In genomic region chr2:27191107-27191829, GRCh38 we compare ENCODE assay signal across 8 cellular contexts. TPM values are rescaled to one million over a fixed set of nuclear protein-coding genes. Genes with fewer than 3 reads are reported as not detected.
DNase-seq lines count a peak whose midpoint lies in the region; ATAC-seq and TF ChIP-seq lines count a peak whose summit lies in the region.

No MANE protein-coding gene starts in this region.

- POLR2A ChIA-PET in HEK293 (lab: Yijun Ruan, JAX): interaction anchor here (0.6 kb wide), 1 partner anchor 65 kb away, joined by 4 read pairs; no protein-coding TSS in a partner anchor

- H3K4me1 ChIP-seq in HEK293 (ENCODE audit: control insufficient read depth, insufficient read depth, low read length): peaks cover 3% of the 10 kb centered on the region; the same call in 1 of the 2 replicates

- H3K27me3 Mint-ChIP-seq in activated T-cell treated with anti-CD3 and anti-CD28 coated beads, Interleukin-2, amount 50 U/mL, for 72 hours (ENCODE audit: low read depth): peaks cover 4% of the 10 kb centered on the region

- peak; percentile 62 to 65 for ATAC-seq in activated T-cell treated with anti-CD3 and anti-CD28 coated beads, Interleukin-2, amount 50 U/mL, for 72 hours (replicated peaks in 1 of 2)

- TF ChIP-seq CTCF in HEK293 (tag by site-specific recombination; IDR thresholded peaks at IDR 0.05): peak; percentile 56; the same call in 1 of the 2 replicates

- no peaks in the 10 kb centered on the region for H3K9me3 ChIP-seq in HEK293 (ENCODE audit: control insufficient read depth, insufficient read depth, low read depth, low read length)

- H3K27ac Mint-ChIP-seq in activated T-cell treated with anti-CD3 and anti-CD28 coated beads, Interleukin-2, amount 50 U/mL, for 72 hours: no peak overlapping the region

- CTCF ChIA-PET in HEK293 (lab: Yijun Ruan, JAX): interaction anchor here (0.5 to 2.8 kb wide), 28 partner anchors 8 to 269 kb away, joined by 3 to 42 read pairs (median 3); partner anchors contain the start of gene AGBL5

- no peak overlapping the region for H3K27ac ChIP-seq in HEK293 (ENCODE audit: extremely low read depth, low read depth, low read length)

- H3K36me3 ChIP-seq in HEK293 (ENCODE audit: control insufficient read depth in 2 of 2, insufficient read depth in 1 of 2, low read length in 2 of 2): no peaks in the 10 kb centered on the region

- peak; percentile 58 for DNase-seq in COR-L47 (lab: John Stamatoyannopoulos, UW)
- peak; percentile 20 for DNase-seq in NCI-H774 (lab: John Stamatoyannopoulos, UW)
- peak; percentile 36 to 42 for DNase-seq in activated T-cell treated with anti-CD3 and anti-CD28 coated beads, Interleukin-2, amount 50 U/mL, for 72 hours
- DNase-seq in globus pallidus (ENCODE audit: low spot score): peak; percentile 46
- peak in 6 of 10 donors; percentile 17 to 87 (median 37) for DNase-seq in posterior cingulate gyrus
- no peak for DNase-seq in 8988T
- no peak for DNase-seq in GM19238 (ENCODE audit: insufficient read length, low spot score)

- no peaks in the 10 kb centered on the region for H3K36me3 Mint-ChIP-seq in activated T-cell treated with anti-CD3 and anti-CD28 coated beads, Interleukin-2, amount 50 U/mL, for 72 hours (ENCODE audit: insufficient read depth in 2 of 2)

- no peak overlapping the region for H3K4me3 ChIP-seq in HEK293 (ENCODE audit: low read depth, low read length)

- H3K4me1 Mint-ChIP-seq in activated T-cell treated with anti-CD3 and anti-CD28 coated beads, Interleukin-2, amount 50 U/mL, for 72 hours (ENCODE audit: low read depth): no peaks in the 10 kb centered on the region

- H3K9me3 Mint-ChIP-seq in activated T-cell treated with anti-CD3 and anti-CD28 coated beads, Interleukin-2, amount 50 U/mL, for 72 hours: no peaks in the 10 kb centered on the region

- intact Hi-C loops in posterior cingulate gyrus (cut with DNase I): loop anchor here (1.0 to 10.0 kb wide), 2 partner anchors 93 to 226 kb away; no protein-coding TSS in a partner anchor

- H3K4me3 Mint-ChIP-seq in activated T-cell treated with anti-CD3 and anti-CD28 coated beads, Interleukin-2, amount 50 U/mL, for 72 hours: no peak overlapping the region

TF ChIP-seq in HEK293, 187 proteins besides CTCF, POLR2A, EP300 and RAD21:
- peak; percentile 46 for TF ChIP-seq ZNF654 (tag by site-specific recombination; IDR thresholded peaks at IDR 0.05; ENCODE audit: low read depth)
- TF ChIP-seq ZBTB11 (tag by site-specific recombination; conservative IDR thresholded peaks at IDR 0.05; ENCODE audit: low read depth): no peak
TF ChIP-seq in HEK293: peak in this region for 1.

RNA-seq across cellular contexts. Expression of gene ATRAID, which starts 20.6 kb away (rescaled TPM):
- total RNA-seq in activated T-cell treated with anti-CD3 and anti-CD28 coated beads, Interleukin-2, amount 50 U/mL, for 72 hours: 10 to 100 TPM; 80.5 to 87.3 TPM

RNA-seq across cellular contexts. Expression of gene SLC5A6, which starts 20.8 kb away (rescaled TPM):
- total RNA-seq in activated T-cell treated with anti-CD3 and anti-CD28 coated beads, Interleukin-2, amount 50 U/mL, for 72 hours: 10 to 100 TPM; 38.8 to 39.2 TPM

RNA-seq across cellular contexts. Expression of gene CAD, which starts 25.9 kb away (rescaled TPM):
- 10 to 100 TPM; 53.6 to 64.5 TPM for total RNA-seq in activated T-cell treated with anti-CD3 and anti-CD28 coated beads, Interleukin-2, amount 50 U/mL, for 72 hours

RNA-seq across cellular contexts. Expression of gene TCF23, which starts 42.5 kb away (rescaled TPM):
- total RNA-seq in activated T-cell treated with anti-CD3 and anti-CD28 coated beads, Interleukin-2, amount 50 U/mL, for 72 hours: not detected

RNA-seq across cellular contexts. Expression of gene PRR30, which starts 52.1 kb away (rescaled TPM):
- not detected for total RNA-seq in activated T-cell treated with anti-CD3 and anti-CD28 coated beads, Interleukin-2, amount 50 U/mL, for 72 hours

Comparison
In these comparisons a context has a peak if more than half of its experiments do, and no peak if none do; other contexts are left out.
1. DNase-seq: peak in COR-L47 (single experiment), NCI-H774 (single experiment), activated T-cell treated with anti-CD3 and anti-CD28 coated beads, Interleukin-2, amount 50 U/mL, for 72 hours (2 of 2), globus pallidus (single experiment) and posterior cingulate gyrus (6 of 10); none in 8988T (single experiment) and GM19238 (single experiment).